ENCODE assay signal across 1 cellular context in the genomic region with DNA sequence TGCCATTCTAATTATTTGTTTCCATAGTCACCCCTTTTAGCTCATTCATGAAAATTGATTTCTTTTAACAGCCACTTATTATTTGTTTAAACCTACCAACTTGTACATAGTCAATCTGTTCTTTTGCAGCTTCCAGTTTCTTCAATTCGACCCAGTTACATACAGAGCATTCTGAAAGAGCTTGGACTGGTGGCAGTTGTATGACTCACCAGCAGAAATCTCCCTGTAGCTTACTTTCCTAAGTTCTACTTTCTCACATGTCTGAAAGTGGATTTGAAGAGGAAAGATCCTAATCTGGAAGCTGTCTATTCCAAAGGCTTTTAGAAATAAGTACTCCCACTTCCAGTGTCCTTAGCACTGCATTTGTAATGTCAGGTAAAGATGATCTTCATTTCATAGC.
TF ChIP-seq lines count a peak whose summit lies in the region.

No MANE protein-coding gene starts in this region.

TF ChIP-seq in HEK293T, 16 proteins besides CTCF, POLR2A, EP300 and RAD21 (continued from another document):
- TF ChIP-seq, protein P1, sequence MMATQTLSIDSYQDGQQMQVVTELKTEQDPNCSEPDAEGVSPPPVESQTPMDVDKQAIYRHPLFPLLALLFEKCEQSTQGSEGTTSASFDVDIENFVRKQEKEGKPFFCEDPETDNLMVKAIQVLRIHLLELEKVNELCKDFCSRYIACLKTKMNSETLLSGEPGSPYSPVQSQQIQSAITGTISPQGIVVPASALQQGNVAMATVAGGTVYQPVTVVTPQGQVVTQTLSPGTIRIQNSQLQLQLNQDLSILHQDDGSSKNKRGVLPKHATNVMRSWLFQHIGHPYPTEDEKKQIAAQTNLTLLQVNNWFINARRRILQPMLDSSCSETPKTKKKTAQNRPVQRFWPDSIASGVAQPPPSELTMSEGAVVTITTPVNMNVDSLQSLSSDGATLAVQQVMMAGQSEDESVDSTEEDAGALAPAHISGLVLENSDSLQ (IDR thresholded peaks at IDR 0.05): no peak
- TF ChIP-seq ZNF384 (IDR thresholded peaks at IDR 0.05) (no peak), TARDBP (IDR thresholded peaks at IDR 0.05) (no peak), FOXA1 (IDR thresholded peaks at IDR 0.05) (no peak), L3MBTL2 (conservative IDR thresholded peaks at IDR 0.05) (no peak), BHLHE40 (IDR thresholded peaks at IDR 0.05; ENCODE audit: borderline replicate concordance) (no peak)
